Comparison of ENCODE assay signal across 17 cellular contexts in genomic region chr20:53896647-53897046, GRCh38.
"Had no signal": no experiment of that assay in that cellular context is flagged by ENCODE, and none has a peak within 500 bp of the region (broad histone marks: within the 10 kb centered on the region; RNA-seq: fewer than 3 reads in every experiment).

No MANE protein-coding gene starts in this region.

- H3K4me3 ChIP-seq: coronary artery, dorsolateral prefrontal cortex, esophagus muscularis mucosa, gastroesophageal sphincter, heart left ventricle, hepatocyte, left lung, lower lobe of right lung, mucosa of descending colon had no signal

- H3K27me3 ChIP-seq: esophagus muscularis mucosa, foreskin keratinocyte, gastroesophageal sphincter, heart left ventricle, hepatocyte, left lung had no signal

- ATAC-seq: foreskin keratinocyte, gastroesophageal sphincter, heart left ventricle, left cardiac atrium, left lung, left ventricle myocardium superior, lower lobe of right lung, mucosa of descending colon had no signal

- H3K36me3 ChIP-seq: esophagus muscularis mucosa, gastroesophageal sphincter, heart left ventricle, left lung, lower lobe of right lung had no signal

- H3K9me3 ChIP-seq: esophagus muscularis mucosa, left lung, lower lobe of right lung, mucosa of descending colon had no signal

- H2AFZ ChIP-seq: hepatocyte had no signal

- H3K4me2 ChIP-seq: hepatocyte had no signal

- H3K27ac ChIP-seq: coronary artery, esophagus muscularis mucosa, foreskin keratinocyte, gastroesophageal sphincter, hepatocyte, lower lobe of right lung had no signal

- H3K27ac Mint-ChIP-seq: mesothelial cell of epicardium had no signal

- DNase-seq: dermis blood vessel endothelial cell; dorsolateral prefrontal cortex; effector CD4-positive, alpha-beta T cell; effector memory CD4-positive, alpha-beta T cell; foreskin keratinocyte; heart left ventricle; left cardiac atrium; left lung; left ventricle myocardium superior; lower lobe of right lung; mesenchymal stem cell; mucosa of descending colon had no signal

- H3K79me2 ChIP-seq: hepatocyte had no signal

- H3K36me3 Mint-ChIP-seq: mesothelial cell of epicardium had no signal

- H3K4me3 Mint-ChIP-seq: mesothelial cell of epicardium had no signal
